ENCODE assay signal across 29 cellular contexts in the genomic region with DNA sequence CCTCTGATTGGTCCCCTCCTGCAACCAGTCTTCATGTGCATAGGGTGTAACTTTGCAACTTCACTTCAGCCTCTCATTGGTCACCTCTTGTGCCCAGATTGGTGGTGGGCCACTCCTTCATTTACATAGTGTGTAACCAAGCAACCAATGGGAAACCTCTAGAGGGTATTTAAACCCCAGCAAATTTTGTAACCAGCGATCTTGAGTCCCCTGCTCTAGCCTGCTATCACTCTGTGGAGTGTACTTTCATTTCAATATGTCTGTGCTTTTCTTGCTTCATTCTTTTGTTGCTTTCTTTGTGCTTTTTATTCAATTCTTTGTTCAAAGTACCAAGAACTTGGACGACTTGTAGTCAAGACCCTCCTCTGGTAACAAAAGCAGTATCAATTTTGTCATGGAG.
"Had no signal": no experiment of that assay in that cellular context is flagged by ENCODE, and none has a peak within 500 bp of the region (broad histone marks: within the 10 kb centered on the region; RNA-seq: fewer than 3 reads in every experiment).

No MANE protein-coding gene starts in this region.

- H3K4me2 ChIP-seq: hepatocyte had no signal

- H3K27me3 ChIP-seq: colonic mucosa, dorsolateral prefrontal cortex, esophagus muscularis mucosa, esophagus squamous epithelium, foreskin keratinocyte, gastrocnemius medialis, gastroesophageal sphincter, heart left ventricle, heart right ventricle, hepatocyte had no signal

- H3K27ac ChIP-seq: colonic mucosa, coronary artery, dorsolateral prefrontal cortex, epithelial cell of prostate, esophagus muscularis mucosa, esophagus squamous epithelium, foreskin keratinocyte, gastrocnemius medialis, gastroesophageal sphincter, heart left ventricle, heart right ventricle, hepatocyte had no signal

- H3K9me3 ChIP-seq: colonic mucosa, esophagus squamous epithelium, gastrocnemius medialis had no signal

- H3K27ac Mint-ChIP-seq: dendritic cell treated with granulocyte-macrophage colony-stimulating factor and Interleukin-4, amounts not matched to agents 40 ng/mL and 50 ng/mL, for 4 days; effector memory CD8-positive, alpha-beta T cell had no signal

- H3K36me3 ChIP-seq: colonic mucosa, esophagus muscularis mucosa, esophagus squamous epithelium, gastrocnemius medialis, gastroesophageal sphincter, heart left ventricle, heart right ventricle had no signal

- H2AFZ ChIP-seq: hepatocyte had no signal

- DNase-seq: colonic mucosa; cortex of kidney; dermis blood vessel endothelial cell; dorsolateral prefrontal cortex; effector CD4-positive, alpha-beta T cell; effector CD8-positive, alpha-beta T cell; effector memory CD4-positive, alpha-beta T cell; effector memory CD8-positive, alpha-beta T cell; erythroblast; esophagus squamous epithelium; foreskin fibroblast; foreskin keratinocyte; foreskin melanocyte; gastrocnemius medialis; glutamatergic neuron; head of caudate nucleus; heart left ventricle; heart right ventricle had no signal

- H3K4me3 Mint-ChIP-seq: dendritic cell treated with granulocyte-macrophage colony-stimulating factor and Interleukin-4, amounts not matched to agents 40 ng/mL and 50 ng/mL, for 4 days; effector memory CD8-positive, alpha-beta T cell had no signal

- H3K27me3 Mint-ChIP-seq: dendritic cell treated with granulocyte-macrophage colony-stimulating factor and Interleukin-4, amounts not matched to agents 40 ng/mL and 50 ng/mL, for 4 days; effector memory CD8-positive, alpha-beta T cell had no signal

- FAIRE-seq: colon, endometrium, endothelial cell of umbilical vein, frontal cortex had no signal

- ATAC-seq: effector memory CD8-positive, alpha-beta T cell; esophagus mucosa; foreskin keratinocyte; gastrocnemius medialis; gastroesophageal sphincter; heart left ventricle; heart right ventricle had no signal

- H3K4me1 ChIP-seq: colonic mucosa, esophagus muscularis mucosa, esophagus squamous epithelium, foreskin keratinocyte, gastrocnemius medialis, gastroesophageal sphincter, heart left ventricle, heart right ventricle had no signal

- H3K79me2 ChIP-seq: hepatocyte had no signal

- H3K4me3 ChIP-seq: colonic mucosa, coronary artery, dorsolateral prefrontal cortex, esophagus muscularis mucosa, esophagus squamous epithelium, gastrocnemius medialis, gastroesophageal sphincter, heart left ventricle, heart right ventricle, hepatocyte had no signal
